ENCODE assay signal across 10 cellular contexts in the genomic region with DNA sequence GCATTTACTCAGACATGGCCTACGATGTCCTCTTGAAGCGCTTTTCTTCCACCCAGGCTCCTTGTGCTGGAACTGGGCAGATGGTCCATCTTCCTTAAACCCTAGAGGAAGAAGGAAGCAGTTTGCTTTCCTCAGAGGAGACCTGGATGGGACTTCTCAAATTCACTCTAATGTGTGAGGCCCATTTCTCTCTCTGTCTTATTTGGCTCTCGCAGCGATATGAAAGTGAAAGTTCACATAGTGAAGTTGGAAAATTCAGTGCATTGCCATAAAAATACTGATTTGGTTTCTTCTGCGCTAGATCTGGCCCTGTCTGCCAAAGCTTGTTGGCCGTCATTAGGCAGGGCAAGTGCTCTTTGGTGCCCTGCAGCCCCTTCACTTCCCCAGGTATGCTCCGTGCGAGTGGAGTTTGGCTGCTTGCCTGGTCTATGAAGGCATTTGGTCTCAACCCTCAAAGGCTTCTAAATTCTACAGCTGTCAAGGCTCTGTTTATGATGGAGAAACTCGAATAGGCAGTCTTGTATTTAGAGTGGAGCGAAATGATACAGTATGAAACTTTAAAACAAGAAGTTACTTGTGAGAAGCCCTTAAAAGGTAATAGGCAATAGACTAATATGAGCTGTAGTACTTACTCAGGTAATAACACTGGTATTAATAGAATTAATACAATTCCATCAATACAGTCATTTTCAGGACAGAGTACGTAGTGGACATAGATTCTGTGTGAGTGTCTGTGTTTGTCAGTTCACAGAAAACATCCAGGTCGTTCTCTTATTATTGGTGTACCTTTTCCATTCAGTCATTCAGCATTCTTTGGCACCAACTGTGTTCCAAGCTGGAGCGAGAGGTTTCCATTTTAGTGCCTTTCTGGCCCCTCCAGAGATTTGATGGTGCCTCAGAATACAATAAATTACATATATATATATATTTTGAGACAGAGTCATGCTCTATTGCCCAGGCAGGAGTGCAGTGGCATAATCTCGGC. TPM values are rescaled to one million over a fixed set of nuclear protein-coding genes. Genes with fewer than 3 reads are reported as not detected.
DNase-seq lines count a peak whose midpoint lies in the region; ATAC-seq, FAIRE-seq and TF ChIP-seq lines count a peak whose summit lies in the region.
"Had no signal": no experiment of that assay in that cellular context is flagged by ENCODE, and none has a peak within 500 bp of the region (broad histone marks: within the 10 kb centered on the region; RNA-seq: fewer than 3 reads in every experiment).

No MANE protein-coding gene starts in this region.

- intact Hi-C loops in heart right ventricle (cut with DNase I) (loop anchor here in 1 of 10 donors (10.0 kb wide), 1 partner anchor 47 kb away; the partner anchor contains the start of gene SPATA21), dorsolateral prefrontal cortex (cut with DNase I) (no loop called here)

- peak overlapping the region; percentile 81 to 90 for H3K27ac Mint-ChIP-seq in T-cell
- H3K27ac Mint-ChIP-seq in stimulated activated memory B cell treated with anti-CD40 and anti-IgM and Interleukin-4, amounts not matched to agents 10 μg/mL and 1 μg/mL and 100 μg/mL, for 72 hours = peak overlapping the region; percentile 91

- H3K36me3 ChIP-seq in heart right ventricle = no peaks in the 10 kb centered on the region

- H3K4me3 Mint-ChIP-seq in T-cell = peak overlapping the region; percentile 73 to 82 (median 74)
- peak overlapping the region; percentile 80 for H3K4me3 Mint-ChIP-seq in stimulated activated memory B cell treated with anti-CD40 and anti-IgM and Interleukin-4, amounts not matched to agents 10 μg/mL and 1 μg/mL and 100 μg/mL, for 72 hours

- peak overlapping the region in 6 of 10 donors; percentile 6 to 39 (median 16) for H3K4me3 ChIP-seq in heart right ventricle
- H3K4me3 ChIP-seq in dorsolateral prefrontal cortex = peak overlapping the region in 6 of 59 donors; percentile 3 to 36 (median 13)

- H3K4me1 Mint-ChIP-seq in T-cell = peaks cover 74 to 86% (median 85%) of the 10 kb centered on the region in 3 donors
- H3K4me1 Mint-ChIP-seq in stimulated activated memory B cell treated with anti-CD40 and anti-IgM and Interleukin-4, amounts not matched to agents 10 μg/mL and 1 μg/mL and 100 μg/mL, for 72 hours = peaks cover 78% of the 10 kb centered on the region

- 56 to 59% methylated on average over 14 of the region's 14 CpGs for whole genome bisulfite sequencing in heart right ventricle, 2 donors

- H3K27ac ChIP-seq in heart right ventricle (peak overlapping the region in 9 of 10 donors; percentile 10 to 78 (median 59)), dorsolateral prefrontal cortex (peak overlapping the region in 21 of 59 donors; percentile 2 to 76 (median 47))

- no peaks in the 10 kb centered on the region for H3K27me3 ChIP-seq in heart right ventricle
- H3K27me3 ChIP-seq in dorsolateral prefrontal cortex = no peaks in the 10 kb centered on the region

- H3K36me3 Mint-ChIP-seq in T-cell = peaks cover 12% of the 10 kb centered on the region
- H3K36me3 Mint-ChIP-seq in stimulated activated memory B cell treated with anti-CD40 and anti-IgM and Interleukin-4, amounts not matched to agents 10 μg/mL and 1 μg/mL and 100 μg/mL, for 72 hours = peaks cover 43% of the 10 kb centered on the region

- H3K4me1 ChIP-seq in heart right ventricle = peaks cover 28 to 83% (median 75%) of the 10 kb centered on the region in 9 donors

- POLR2A ChIA-PET in T-cell (lab: Charles Lee) = interaction anchor here in 1 of 2 donors (1.0 kb wide), 1 partner anchor 13 kb away, joined by 3 read pairs; no protein-coding TSS in a partner anchor

- no peaks in the 10 kb centered on the region for H3K27me3 Mint-ChIP-seq in T-cell
- H3K27me3 Mint-ChIP-seq in stimulated activated memory B cell treated with anti-CD40 and anti-IgM and Interleukin-4, amounts not matched to agents 10 μg/mL and 1 μg/mL and 100 μg/mL, for 72 hours = no peaks in the 10 kb centered on the region

- ATAC-seq in T-cell (replicated peaks in 1 of 4) (peak in 2 of 4 experiments; percentile 33 to 44), heart right ventricle (peak in 5 of 8 donors; percentile 13 to 37 (median 31)), GM21825 (IDR thresholded peaks at IDR 0.05; ENCODE audit: unreplicated experiment) (no peak)
- peak; percentile 88 for ATAC-seq in stimulated activated memory B cell treated with anti-CD40 and anti-IgM and Interleukin-4, amounts not matched to agents 10 μg/mL and 1 μg/mL and 100 μg/mL, for 72 hours

- TF ChIP-seq CTCF in heart right ventricle (IDR thresholded peaks at IDR 0.05) (no peak), dorsolateral prefrontal cortex (IDR thresholded peaks at IDR 0.05 in 54 of 56, conservative IDR thresholded peaks at IDR 0.05 in 2 of 56; ENCODE audit: low read depth in 1 of 56, partially characterized antibody in 56 of 56) (no peak)

- H3K9me3 ChIP-seq in heart right ventricle = no peaks in the 10 kb centered on the region

- DNase-seq in GM19239 (ENCODE audit: insufficient read length, low spot score) (no peak), T-cell (no peak), heart right ventricle (no peak), NCI-H146 (lab: John Stamatoyannopoulos, UW) (no peak), dorsolateral prefrontal cortex (no peak)
- no peak for DNase-seq in NK-92 treated with Interleukin-12 subunit alpha and Interleukin-12 subunit beta, amount 100 ng/mL, for 24 hours (lab: John Stamatoyannopoulos, UW)
- DNase-seq: T-helper 9 cell had no signal

- H3K9me3 Mint-ChIP-seq in T-cell = no peaks in the 10 kb centered on the region
- no peaks in the 10 kb centered on the region for H3K9me3 Mint-ChIP-seq in stimulated activated memory B cell treated with anti-CD40 and anti-IgM and Interleukin-4, amounts not matched to agents 10 μg/mL and 1 μg/mL and 100 μg/mL, for 72 hours

- CTCF ChIA-PET in T-cell (lab: Charles Lee) = interaction anchor here in 1 of 2 donors (0.6 to 0.7 kb wide), 2 partner anchors 26 to 60 kb away, joined by 7 to 12 read pairs; no protein-coding TSS in a partner anchor

- FAIRE-seq in GM19239 (lab: Jason Lieb, UNC) = peak; percentile 86
- FAIRE-seq: islet of Langerhans had no signal

RNA-seq across cellular contexts. Expression of gene SZRD1, which starts 20.5 kb away (rescaled TPM):
- total RNA-seq in T-cell (100 to 1,000 TPM in 3 of 5 donors, 10 to 100 TPM in 2; 87.2 to 122 (median 106) TPM), heart right ventricle (100 to 1,000 TPM in 6 of 10 donors, 10 to 100 TPM in 4; 87.1 to 131 (median 102) TPM), dorsolateral prefrontal cortex (10 to 100 TPM; 33.3 to 89.5 (median 49.3) TPM)
- polyA plus RNA-seq in heart right ventricle = 100 to 1,000 TPM in 1 of 2 donors, 10 to 100 TPM in 1; 37.8 to 111 TPM

RNA-seq across cellular contexts. Expression of gene FBXO42, which starts 35.2 kb away (rescaled TPM):
- 10 to 100 TPM; 20.6 to 23.4 (median 22.5) TPM for total RNA-seq in T-cell
- total RNA-seq in heart right ventricle = 10 to 100 TPM; 17.3 to 26.6 (median 21.4) TPM
- polyA plus RNA-seq in heart right ventricle = 10 to 100 TPM; 12.4 to 14.8 TPM
- 10 to 100 TPM; 19.4 to 43.5 (median 31.1) TPM for total RNA-seq in dorsolateral prefrontal cortex

RNA-seq across cellular contexts. Expression of gene SPATA21, which starts 49.7 kb away (rescaled TPM):
- total RNA-seq in T-cell (not detected), heart right ventricle (not detected), dorsolateral prefrontal cortex (1 to 10 TPM in 3 of 120 experiments, under 1 TPM in 36, not detected in 81; 0.13 to 1.3 (median 0.56) TPM)
- polyA plus RNA-seq in heart right ventricle = under 1 TPM; 0.15 to 0.20 TPM

RNA-seq across cellular contexts. Expression of gene NECAP2, which starts 53.0 kb away (rescaled TPM):
- 100 to 1,000 TPM in 4 of 5 donors, 10 to 100 TPM in 1; 98.4 to 149 (median 138) TPM for total RNA-seq in T-cell
- total RNA-seq in heart right ventricle = 10 to 100 TPM in 8 of 10 donors, 1 to 10 TPM in 2; 7.9 to 34.0 (median 11.7) TPM
- polyA plus RNA-seq in heart right ventricle = 10 to 100 TPM; 17.4 to 18.7 TPM
- 10 to 100 TPM; 14.6 to 37.1 (median 23.5) TPM for total RNA-seq in dorsolateral prefrontal cortex
